In the genomic region with DNA sequence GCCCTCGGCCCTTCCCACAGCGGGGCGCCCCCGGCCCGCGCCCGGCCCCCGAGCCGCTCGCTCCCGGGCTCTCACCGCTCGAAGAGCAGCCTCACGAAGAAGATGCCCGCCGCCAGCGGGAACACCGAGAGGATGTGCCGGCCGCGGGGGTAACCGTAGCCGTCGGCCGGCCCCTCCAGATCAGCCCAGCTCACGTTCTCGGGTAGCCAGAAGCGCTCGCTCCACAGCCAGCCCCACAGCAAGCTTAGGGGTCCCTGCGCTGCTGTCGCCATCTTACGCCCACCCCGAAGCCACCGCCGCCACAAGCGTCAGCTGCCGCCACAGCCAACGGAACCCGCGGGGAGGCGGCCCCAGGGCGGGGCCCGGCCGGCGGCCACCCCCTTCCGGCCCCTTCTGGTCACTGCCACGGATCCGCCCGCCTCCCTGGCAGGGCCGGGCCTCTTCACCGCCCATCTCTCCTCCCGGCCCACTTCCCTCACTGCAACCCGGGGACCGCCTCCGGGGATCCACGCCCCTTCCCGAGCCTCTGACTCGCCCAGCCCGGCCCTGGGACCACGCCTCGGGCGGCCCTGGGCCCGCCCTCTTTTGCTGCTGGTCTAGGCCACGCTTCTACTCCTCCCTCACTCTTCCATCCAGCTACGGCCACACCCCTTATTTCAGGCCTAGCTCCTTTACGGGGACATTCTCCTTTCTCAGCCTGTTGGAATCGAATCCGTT, we compare ENCODE assay signal across 1 cellular context.
A peak's percentile ranks its signal among the peaks of the same experiment; 100 is the strongest.
TF ChIP-seq lines count a peak whose summit lies in the region.

A gene with protein sequence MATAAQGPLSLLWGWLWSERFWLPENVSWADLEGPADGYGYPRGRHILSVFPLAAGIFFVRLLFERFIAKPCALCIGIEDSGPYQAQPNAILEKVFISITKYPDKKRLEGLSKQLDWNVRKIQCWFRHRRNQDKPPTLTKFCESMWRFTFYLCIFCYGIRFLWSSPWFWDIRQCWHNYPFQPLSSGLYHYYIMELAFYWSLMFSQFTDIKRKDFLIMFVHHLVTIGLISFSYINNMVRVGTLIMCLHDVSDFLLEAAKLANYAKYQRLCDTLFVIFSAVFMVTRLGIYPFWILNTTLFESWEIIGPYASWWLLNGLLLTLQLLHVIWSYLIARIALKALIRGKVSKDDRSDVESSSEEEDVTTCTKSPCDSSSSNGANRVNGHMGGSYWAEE (minus strand): TSS at position 344 of the 717 bp plus-strand sequence. CDS start 72 bp downstream, at position 272.

TF ChIP-seq in HepG2, 621 proteins besides CTCF, POLR2A, EP300 and RAD21 (continued from another document and continues in another):
- TF ChIP-seq SRSF9 (IDR thresholded peaks at IDR 0.05; ENCODE audit: borderline replicate concordance, insufficient read depth, low read depth, low read length, poor library complexity, severe bottlenecking) (no peak), ZNF776 (CRISPR knock-in tag; IDR thresholded peaks at IDR 0.05) (peak; percentile 81; the same call in 1 of the 2 replicates), ZNF674 (CRISPR knock-in tag; IDR thresholded peaks at IDR 0.05; ENCODE audit: low read depth) (no peak), ZNF878 (CRISPR knock-in tag; IDR thresholded peaks at IDR 0.05) (no peak), KLF15 (CRISPR knock-in tag; IDR thresholded peaks at IDR 0.05; ENCODE audit: borderline replicate concordance) (no peak), ATM (IDR thresholded peaks at IDR 0.05; ENCODE audit: borderline replicate concordance) (no peak), ZNF441 (CRISPR knock-in tag; IDR thresholded peaks at IDR 0.05; ENCODE audit: borderline replicate concordance) (peak; percentile 66; the same call in 1 of the 2 replicates), HOXA9 (CRISPR knock-in tag; IDR thresholded peaks at IDR 0.05; ENCODE audit: borderline replicate concordance) (no peak), SPEN (CRISPR knock-in tag; IDR thresholded peaks at IDR 0.05; ENCODE audit: low read depth) (peak; percentile 87; the same call in 1 of the 2 replicates), ZNF790 (CRISPR knock-in tag; IDR thresholded peaks at IDR 0.05; ENCODE audit: borderline replicate concordance) (no peak), ZBTB38 (CRISPR knock-in tag; IDR thresholded peaks at IDR 0.05) (no peak), ZNF75D (CRISPR knock-in tag; IDR thresholded peaks at IDR 0.05; ENCODE audit: borderline replicate concordance) (peak; percentile 35; the same call in 1 of the 2 replicates), ZKSCAN1 (IDR thresholded peaks at IDR 0.05; ENCODE audit: low read length) (no peak), ZNF660 (CRISPR knock-in tag; IDR thresholded peaks at IDR 0.05; ENCODE audit: borderline replicate concordance, low read depth) (no peak), ZNF841 (CRISPR knock-in tag; IDR thresholded peaks at IDR 0.05; ENCODE audit: borderline replicate concordance) (no peak), TAF1 (CRISPR knock-in tag; IDR thresholded peaks at IDR 0.05) (peak; percentile 84), GPN1 (CRISPR knock-in tag; IDR thresholded peaks at IDR 0.05; ENCODE audit: borderline replicate concordance) (no peak), JUND (CRISPR knock-in tag; IDR thresholded peaks at IDR 0.05) (no peak), ZBTB20 (CRISPR knock-in tag; IDR thresholded peaks at IDR 0.05; ENCODE audit: borderline replicate concordance, low read depth) (no peak), ZNF432 (CRISPR knock-in tag; IDR thresholded peaks at IDR 0.05; ENCODE audit: borderline replicate concordance) (no peak), PAF1 (CRISPR knock-in tag; IDR thresholded peaks at IDR 0.05) (no peak), ZSCAN9 (CRISPR knock-in tag; IDR thresholded peaks at IDR 0.05; ENCODE audit: borderline replicate concordance) (peak; percentile 15; the same call in 1 of the 2 replicates), ZNF670 (CRISPR knock-in tag; IDR thresholded peaks at IDR 0.05; ENCODE audit: borderline replicate concordance) (no peak), NFKBIZ (CRISPR knock-in tag; IDR thresholded peaks at IDR 0.05) (no peak; the same call in 1 of the 2 replicates), MIER2 (CRISPR knock-in tag; IDR thresholded peaks at IDR 0.05) (no peak), SP4 (CRISPR knock-in tag; IDR thresholded peaks at IDR 0.05) (peak; percentile 96), ZNF850 (CRISPR knock-in tag; conservative IDR thresholded peaks at IDR 0.05) (no peak), FOXK2 (IDR thresholded peaks at IDR 0.05) (no peak), NFYB (CRISPR knock-in tag; IDR thresholded peaks at IDR 0.05) (peak; percentile 47; the same call in 1 of the 2 replicates), KLF12 (CRISPR knock-in tag; IDR thresholded peaks at IDR 0.05; ENCODE audit: borderline replicate concordance) (peak; percentile 87; the same call in 1 of the 2 replicates)
- TF ChIP-seq, protein P1, sequence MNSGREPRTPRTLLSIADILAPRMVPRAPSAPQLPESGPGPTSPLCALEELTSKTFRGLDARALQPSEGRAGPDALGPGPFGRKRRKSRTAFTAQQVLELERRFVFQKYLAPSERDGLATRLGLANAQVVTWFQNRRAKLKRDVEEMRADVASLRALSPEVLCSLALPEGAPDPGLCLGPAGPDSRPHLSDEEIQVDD (CRISPR knock-in tag; IDR thresholded peaks at IDR 0.05; ENCODE audit: borderline replicate concordance): no peak
- TF ChIP-seq, protein P2, sequence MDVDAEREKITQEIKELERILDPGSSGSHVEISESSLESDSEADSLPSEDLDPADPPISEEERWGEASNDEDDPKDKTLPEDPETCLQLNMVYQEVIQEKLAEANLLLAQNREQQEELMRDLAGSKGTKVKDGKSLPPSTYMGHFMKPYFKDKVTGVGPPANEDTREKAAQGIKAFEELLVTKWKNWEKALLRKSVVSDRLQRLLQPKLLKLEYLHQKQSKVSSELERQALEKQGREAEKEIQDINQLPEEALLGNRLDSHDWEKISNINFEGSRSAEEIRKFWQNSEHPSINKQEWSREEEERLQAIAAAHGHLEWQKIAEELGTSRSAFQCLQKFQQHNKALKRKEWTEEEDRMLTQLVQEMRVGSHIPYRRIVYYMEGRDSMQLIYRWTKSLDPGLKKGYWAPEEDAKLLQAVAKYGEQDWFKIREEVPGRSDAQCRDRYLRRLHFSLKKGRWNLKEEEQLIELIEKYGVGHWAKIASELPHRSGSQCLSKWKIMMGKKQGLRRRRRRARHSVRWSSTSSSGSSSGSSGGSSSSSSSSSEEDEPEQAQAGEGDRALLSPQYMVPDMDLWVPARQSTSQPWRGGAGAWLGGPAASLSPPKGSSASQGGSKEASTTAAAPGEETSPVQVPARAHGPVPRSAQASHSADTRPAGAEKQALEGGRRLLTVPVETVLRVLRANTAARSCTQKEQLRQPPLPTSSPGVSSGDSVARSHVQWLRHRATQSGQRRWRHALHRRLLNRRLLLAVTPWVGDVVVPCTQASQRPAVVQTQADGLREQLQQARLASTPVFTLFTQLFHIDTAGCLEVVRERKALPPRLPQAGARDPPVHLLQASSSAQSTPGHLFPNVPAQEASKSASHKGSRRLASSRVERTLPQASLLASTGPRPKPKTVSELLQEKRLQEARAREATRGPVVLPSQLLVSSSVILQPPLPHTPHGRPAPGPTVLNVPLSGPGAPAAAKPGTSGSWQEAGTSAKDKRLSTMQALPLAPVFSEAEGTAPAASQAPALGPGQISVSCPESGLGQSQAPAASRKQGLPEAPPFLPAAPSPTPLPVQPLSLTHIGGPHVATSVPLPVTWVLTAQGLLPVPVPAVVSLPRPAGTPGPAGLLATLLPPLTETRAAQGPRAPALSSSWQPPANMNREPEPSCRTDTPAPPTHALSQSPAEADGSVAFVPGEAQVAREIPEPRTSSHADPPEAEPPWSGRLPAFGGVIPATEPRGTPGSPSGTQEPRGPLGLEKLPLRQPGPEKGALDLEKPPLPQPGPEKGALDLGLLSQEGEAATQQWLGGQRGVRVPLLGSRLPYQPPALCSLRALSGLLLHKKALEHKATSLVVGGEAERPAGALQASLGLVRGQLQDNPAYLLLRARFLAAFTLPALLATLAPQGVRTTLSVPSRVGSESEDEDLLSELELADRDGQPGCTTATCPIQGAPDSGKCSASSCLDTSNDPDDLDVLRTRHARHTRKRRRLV (CRISPR knock-in tag; IDR thresholded peaks at IDR 0.05): no peak
- TF ChIP-seq, protein P3, sequence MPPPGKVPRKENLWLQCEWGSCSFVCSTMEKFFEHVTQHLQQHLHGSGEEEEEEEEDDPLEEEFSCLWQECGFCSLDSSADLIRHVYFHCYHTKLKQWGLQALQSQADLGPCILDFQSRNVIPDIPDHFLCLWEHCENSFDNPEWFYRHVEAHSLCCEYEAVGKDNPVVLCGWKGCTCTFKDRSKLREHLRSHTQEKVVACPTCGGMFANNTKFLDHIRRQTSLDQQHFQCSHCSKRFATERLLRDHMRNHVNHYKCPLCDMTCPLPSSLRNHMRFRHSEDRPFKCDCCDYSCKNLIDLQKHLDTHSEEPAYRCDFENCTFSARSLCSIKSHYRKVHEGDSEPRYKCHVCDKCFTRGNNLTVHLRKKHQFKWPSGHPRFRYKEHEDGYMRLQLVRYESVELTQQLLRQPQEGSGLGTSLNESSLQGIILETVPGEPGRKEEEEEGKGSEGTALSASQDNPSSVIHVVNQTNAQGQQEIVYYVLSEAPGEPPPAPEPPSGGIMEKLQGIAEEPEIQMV (CRISPR knock-in tag; IDR thresholded peaks at IDR 0.05; ENCODE audit: low read depth): no peak
- TF ChIP-seq, protein P4, sequence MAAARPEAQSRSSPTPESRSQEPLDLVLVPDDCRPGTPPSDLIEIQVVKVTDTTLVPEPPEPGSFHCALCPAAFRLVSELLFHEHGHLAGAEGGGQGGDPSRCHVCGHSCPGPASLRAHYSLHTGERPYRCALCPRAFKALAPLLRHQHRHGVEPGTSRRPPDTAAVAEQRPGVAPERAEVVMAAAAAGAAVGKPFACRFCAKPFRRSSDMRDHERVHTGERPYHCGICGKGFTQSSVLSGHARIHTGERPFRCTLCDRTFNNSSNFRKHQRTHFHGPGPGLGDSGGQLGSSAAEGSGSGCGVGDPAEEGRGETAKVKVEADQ (CRISPR knock-in tag; IDR thresholded peaks at IDR 0.05; ENCODE audit: borderline replicate concordance): no peak; the same call in 1 of the 2 replicates
- TF ChIP-seq, protein P5, sequence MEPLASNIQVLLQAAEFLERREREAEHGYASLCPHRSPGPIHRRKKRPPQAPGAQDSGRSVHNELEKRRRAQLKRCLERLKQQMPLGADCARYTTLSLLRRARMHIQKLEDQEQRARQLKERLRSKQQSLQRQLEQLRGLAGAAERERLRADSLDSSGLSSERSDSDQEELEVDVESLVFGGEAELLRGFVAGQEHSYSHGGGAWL (CRISPR knock-in tag; IDR thresholded peaks at IDR 0.05): 0 out of 2 replicates have a peak, but pooled peaks have one; percentile 12
- TF ChIP-seq, protein P6, sequence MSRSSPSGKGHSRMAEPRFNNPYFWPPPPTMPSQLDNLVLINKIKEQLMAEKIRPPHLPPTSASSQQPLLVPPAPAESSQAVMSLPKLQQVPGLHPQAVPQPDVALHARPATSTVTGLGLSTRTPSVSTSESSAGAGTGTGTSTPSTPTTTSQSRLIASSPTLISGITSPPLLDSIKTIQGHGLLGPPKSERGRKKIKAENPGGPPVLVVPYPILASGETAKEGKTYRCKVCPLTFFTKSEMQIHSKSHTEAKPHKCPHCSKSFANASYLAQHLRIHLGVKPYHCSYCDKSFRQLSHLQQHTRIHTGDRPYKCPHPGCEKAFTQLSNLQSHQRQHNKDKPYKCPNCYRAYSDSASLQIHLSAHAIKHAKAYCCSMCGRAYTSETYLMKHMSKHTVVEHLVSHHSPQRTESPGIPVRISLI (CRISPR knock-in tag; IDR thresholded peaks at IDR 0.05; ENCODE audit: borderline replicate concordance): no peak
- TF ChIP-seq, protein P7, sequence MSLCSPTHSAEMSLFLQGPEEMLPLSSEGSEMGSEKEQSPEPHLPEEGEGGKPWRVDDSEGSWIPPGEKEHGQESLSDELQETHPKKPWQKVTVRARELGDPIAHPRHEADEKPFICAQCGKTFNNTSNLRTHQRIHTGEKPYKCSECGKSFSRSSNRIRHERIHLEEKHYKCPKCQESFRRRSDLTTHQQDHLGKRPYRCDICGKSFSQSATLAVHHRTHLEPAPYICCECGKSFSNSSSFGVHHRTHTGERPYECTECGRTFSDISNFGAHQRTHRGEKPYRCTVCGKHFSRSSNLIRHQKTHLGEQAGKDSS (CRISPR knock-in tag; IDR thresholded peaks at IDR 0.05; ENCODE audit: borderline replicate concordance, low read depth): no peak
